17 cellular contexts compared by ENCODE assay signal in the genomic region with DNA sequence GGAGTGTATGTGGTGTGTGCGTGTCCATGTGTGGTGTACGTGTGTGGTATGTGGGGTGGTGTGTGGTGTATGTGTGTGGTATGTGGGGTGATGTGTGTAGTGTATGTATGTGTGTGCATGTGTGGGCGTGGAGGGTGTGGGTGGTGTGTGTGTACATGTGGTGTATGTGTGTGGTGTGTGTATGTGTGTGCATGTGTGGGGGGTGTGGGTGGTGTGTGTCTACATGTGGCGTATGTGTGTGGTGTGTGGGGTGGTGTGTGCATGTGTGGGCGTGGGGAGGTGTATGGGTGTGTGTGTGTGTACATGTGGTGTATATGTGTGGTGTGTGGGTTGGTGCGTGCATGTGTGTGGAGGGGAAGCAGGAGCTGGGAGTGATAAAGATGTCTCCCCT. TPM values are rescaled to one million over a fixed set of nuclear protein-coding genes. Genes with fewer than 3 reads are reported as not detected.
DNase-seq lines count a peak whose midpoint lies in the region; ATAC-seq, FAIRE-seq and TF ChIP-seq lines count a peak whose summit lies in the region.
"Had no signal": no experiment of that assay in that cellular context is flagged by ENCODE, and none has a peak within 500 bp of the region (broad histone marks: within the 10 kb centered on the region; RNA-seq: fewer than 3 reads in every experiment).

No MANE protein-coding gene starts in this region.

- peak overlapping the region in 3 of 11 experiments; percentile 44 to 64 (median 62); a peak in 6 of 22 replicates for H3K27ac ChIP-seq in BLaER1 treated with 17β-estradiol and CSF1 and Interleukin-3, amounts not matched to agents 10 nM and 100 nM
- H3K27ac ChIP-seq in angular gyrus (ENCODE audit: low read depth, low read length) (peak overlapping the region; percentile 34), pancreas (no peak overlapping the region)
- H3K27ac ChIP-seq: SK-N-MC had no signal

- no peaks in the 10 kb centered on the region for H3K36me3 Mint-ChIP-seq in nephron progenitor cell (ENCODE audit: low read depth)

- H3K9ac ChIP-seq in BLaER1 treated with 17β-estradiol and CSF1 and Interleukin-3, amounts not matched to agents 10 nM and 100 nM, result peak overlapping the region in 1 of 11 experiments; percentile 33; a peak in 2 of 22 replicates

- peak overlapping the region in 6 of 11 experiments; percentile 62 to 87 (median 85); a peak in 13 of 22 replicates for H3K4me2 ChIP-seq in BLaER1 treated with 17β-estradiol and CSF1 and Interleukin-3, amounts not matched to agents 10 nM and 100 nM

- peaks cover 53% of the 10 kb centered on the region for H3K27me3 Mint-ChIP-seq in nephron progenitor cell (ENCODE audit: low read depth, poor library complexity)

- intact Hi-C loops in pancreas (cut with DNase I), result no loop called here

- no peaks in the 10 kb centered on the region for H3K9me3 ChIP-seq in BLaER1 treated with 17β-estradiol and CSF1 and Interleukin-3, amounts not matched to agents 10 nM and 100 nM (replicated peaks in 1 of 11)
- H3K9me3 ChIP-seq in pancreas, result no peaks in the 10 kb centered on the region
- H3K9me3 ChIP-seq: HAP-1 had no signal

- no peaks in the 10 kb centered on the region for H3K4me1 Mint-ChIP-seq in nephron progenitor cell

- WGBS in pancreas, 2 donors, result 63 to 84% methylated on average over 6 of the region's 6 CpGs

- no peak overlapping the region for H3K4me3 Mint-ChIP-seq in nephron progenitor cell
- H3K4me3 Mint-ChIP-seq: activated T-cell treated with anti-CD3 and anti-CD28 coated beads, Interleukin-2, amount 50 U/mL, for 24 hours; stimulated activated naive CD8-positive, alpha-beta T cell treated with anti-CD3 and anti-CD28 coated beads, Interleukin-15, Interleukin-2, amounts not matched to agents 100 ng/mL and 50 ng/mL, for 24 hours had no signal

- peak overlapping the region; percentile 6 for H3K27ac Mint-ChIP-seq in nephron progenitor cell
- H3K27ac Mint-ChIP-seq: activated T-cell treated with anti-CD3 and anti-CD28 coated beads, Interleukin-2, amount 50 U/mL, for 24 hours; stimulated activated naive CD8-positive, alpha-beta T cell treated with anti-CD3 and anti-CD28 coated beads, Interleukin-15, Interleukin-2, amounts not matched to agents 100 ng/mL and 50 ng/mL, for 24 hours had no signal

- no peaks in the 10 kb centered on the region for H3K36me3 ChIP-seq in BLaER1 treated with 17β-estradiol and CSF1 and Interleukin-3, amounts not matched to agents 10 nM and 100 nM
- H3K36me3 ChIP-seq in pancreas, result no peaks in the 10 kb centered on the region
- H3K36me3 ChIP-seq: HAP-1 had no signal

- no peak for FAIRE-seq in pancreas (lab: Jason Lieb, UNC)

- no peaks in the 10 kb centered on the region for H3K27me3 ChIP-seq in BLaER1 treated with 17β-estradiol and CSF1 and Interleukin-3, amounts not matched to agents 10 nM and 100 nM
- H3K27me3 ChIP-seq in pancreas, result no peaks in the 10 kb centered on the region

- no peak overlapping the region for H3K4me3 ChIP-seq in BLaER1 treated with 17β-estradiol and CSF1 and Interleukin-3, amounts not matched to agents 10 nM and 100 nM
- no peak overlapping the region for H3K4me3 ChIP-seq in pancreas
- H3K4me3 ChIP-seq: HAP-1, SK-N-MC had no signal

- TF ChIP-seq CTCF in nephron progenitor cell (IDR thresholded peaks at IDR 0.05) (no peak), pancreas (IDR thresholded peaks at IDR 0.05) (no peak)

- H3K9me3 Mint-ChIP-seq in nephron progenitor cell, result no peaks in the 10 kb centered on the region
- H3K9me3 Mint-ChIP-seq: activated T-cell treated with anti-CD3 and anti-CD28 coated beads, Interleukin-2, amount 50 U/mL, for 24 hours; stimulated activated naive CD8-positive, alpha-beta T cell treated with anti-CD3 and anti-CD28 coated beads, Interleukin-15, Interleukin-2, amounts not matched to agents 100 ng/mL and 50 ng/mL, for 24 hours had no signal

- H4K20me1 ChIP-seq in BLaER1 treated with 17β-estradiol and CSF1 and Interleukin-3, amounts not matched to agents 10 nM and 100 nM, result no peaks in the 10 kb centered on the region; a peak in 1 of 22 replicates

- DNase-seq in nephron progenitor cell (no peak), GOT3 (lab: John Stamatoyannopoulos, UW) (no peak), NOMO-1 treated with dmso at 0.1 percent for 144 hours (lab: John Stamatoyannopoulos, UW; ENCODE audit: unreplicated experiment) (no peak), pancreas (no peak)
- DNase-seq: activated T-cell treated with anti-CD3 and anti-CD28 coated beads, Interleukin-2, amount 50 U/mL, for 24 hours; caudate nucleus; effector memory CD4-positive, alpha-beta T cell; NCI-H187; NCI-H510A had no signal

- H3K4me1 ChIP-seq in BLaER1 treated with 17β-estradiol and CSF1 and Interleukin-3, amounts not matched to agents 10 nM and 100 nM, result peaks cover 0 to 73% (median 35%) of the 10 kb centered on the region in 10 experiments; a peak in 15 of 20 replicates
- no peaks in the 10 kb centered on the region for H3K4me1 ChIP-seq in pancreas
- H3K4me1 ChIP-seq: HAP-1 had no signal

- no peak for ATAC-seq in pancreas

RNA-seq across cellular contexts. Expression of a gene that starts 1.7 kb away (rescaled TPM):
- total RNA-seq in pancreas, result not detected
- not detected for polyA plus RNA-seq in pancreas
- total RNA-seq: Calu3, left cardiac atrium, M059J had no signal

RNA-seq across cellular contexts. Expression of a gene that starts 23.1 kb away (rescaled TPM):
- 1 to 10 TPM in 1 of 6 donors, under 1 TPM in 4, not detected in 1; 0.19 to 1.5 (median 0.38) TPM for total RNA-seq in pancreas
- under 1 TPM; 0.19 TPM for polyA plus RNA-seq in pancreas
- total RNA-seq: Calu3 had no signal

RNA-seq across cellular contexts. Expression of a gene that starts 23.1 kb away (rescaled TPM):
- total RNA-seq in pancreas, result not detected
- not detected for polyA plus RNA-seq in pancreas
- total RNA-seq: Calu3, left cardiac atrium, M059J had no signal

RNA-seq across cellular contexts. Expression of a gene that starts 37.7 kb away (rescaled TPM):
- total RNA-seq in pancreas, result under 1 TPM in 3 of 6 donors, not detected in 3; 0.14 to 0.52 (median 0.19) TPM
- under 1 TPM; 0.08 to 0.09 TPM for polyA plus RNA-seq in pancreas
- total RNA-seq: Calu3, M059J had no signal

RNA-seq across cellular contexts. Expression of a gene that starts 54.5 kb away (rescaled TPM):
- total RNA-seq in pancreas, result 1 to 10 TPM in 1 of 6 donors, under 1 TPM in 4, not detected in 1; 0.14 to 1.3 (median 0.16) TPM
- under 1 TPM; 0.27 to 0.31 TPM for polyA plus RNA-seq in pancreas
- total RNA-seq: Calu3, M059J had no signal
